39 cellular contexts compared by ENCODE assay signal in genomic region chr12:4873947-4874346, GRCh38. TPM values are rescaled to one million over a fixed set of nuclear protein-coding genes. Genes with fewer than 3 reads are reported as not detected.
"Had no signal": no experiment of that assay in that cellular context is flagged by ENCODE, and none has a peak within 500 bp of the region (broad histone marks: within the 10 kb centered on the region; RNA-seq: fewer than 3 reads in every experiment).

No MANE protein-coding gene starts in this region.

- FAIRE-seq: bronchial epithelial cell had no signal

- DNase-seq: activated effector memory CD4-positive, alpha-beta T cell treated with anti-CD3 and anti-CD28 coated beads, Interleukin-2, amount 50 U/mL, for 16 hours; activated effector memory CD4-positive, alpha-beta T cell treated with Interleukin-2 at 50 U/mL for 16 hours; activated gamma-delta T cell; activated gamma-delta T cell treated with Interleukin-2 at 50 U/mL for 16 hours; activated naive CD4-positive, alpha-beta T cell; activated naive CD4-positive, alpha-beta T cell treated with anti-CD3 and anti-CD28 coated beads for 36 hours; activated naive CD4-positive, alpha-beta T cell treated with anti-CD3 and anti-CD28 coated beads, Interleukin-2, amount 10 ng/mL, durations not matched to agents 7 days and 5 days; activated naive CD4-positive, alpha-beta T cell treated with anti-CD3 and anti-CD28 coated beads, Interleukin-2, amount 50 U/mL, for 16 hours; activated naive CD4-positive, alpha-beta T cell treated with Interleukin-2 at 50 U/mL for 16 hours; activated naive CD8-positive, alpha-beta T cell treated with anti-CD3 and anti-CD28 coated beads for 36 hours; activated naive CD8-positive, alpha-beta T cell treated with anti-CD3 and anti-CD28 coated beads, Interleukin-2, amount 10 ng/mL, durations not matched to agents 7 days and 5 days; activated naive CD8-positive, alpha-beta T cell treated with anti-CD3 and anti-CD28 coated beads, Interleukin-2, amount 50 U/mL, for 24 hours; activated T-cell treated with anti-CD3 and anti-CD28 coated beads, Interleukin-2, amount 50 U/mL, for 1 hour; activated T-cell treated with anti-CD3 and anti-CD28 coated beads, Interleukin-2, amount 50 U/mL, for 24 hours; activated T-cell treated with anti-CD3 and anti-CD28 coated beads, Interleukin-2, amount 50 U/mL, for 4 hours; activated T-cell treated with anti-CD3 and anti-CD28 coated beads, Interleukin-2, amount 50 U/mL, for 48 hours; activated T-cell treated with anti-CD3 and anti-CD28 coated beads, Interleukin-2, amount 50 U/mL, for 72 hours; adrenal gland; amniotic stem cell; amygdala; anterior cingulate cortex; aorta; body of pancreas; brain microvascular endothelial cell; caudate nucleus; central memory CD4-positive, alpha-beta T cell; cerebellar nuclear complex had no signal

- H3K36me3 Mint-ChIP-seq: activated naive CD4-positive, alpha-beta T cell treated with anti-CD3 and anti-CD28 coated beads, Interleukin-2, amount 10 ng/mL, durations not matched to agents 7 days and 5 days; activated naive CD4-positive, alpha-beta T cell treated with anti-CD3 and anti-CD28 coated beads, Interleukin-2, amount 50 U/mL, for 24 hours; activated naive CD8-positive, alpha-beta T cell; activated naive CD8-positive, alpha-beta T cell treated with anti-CD3 and anti-CD28 coated beads for 36 hours; activated naive CD8-positive, alpha-beta T cell treated with anti-CD3 and anti-CD28 coated beads, Interleukin-2, amount 10 ng/mL, durations not matched to agents 7 days and 5 days; brain had no signal

- H3K9me3 ChIP-seq: adrenal gland, ascending aorta, breast epithelium had no signal

- H3K27me3 ChIP-seq: ascending aorta, brain microvascular endothelial cell, breast epithelium had no signal

- H3K27ac ChIP-seq: adrenal gland, ascending aorta, body of pancreas, brain microvascular endothelial cell, breast epithelium, cardiac muscle cell had no signal

- H3K4me3 Mint-ChIP-seq: activated naive CD4-positive, alpha-beta T cell treated with anti-CD3 and anti-CD28 coated beads for 36 hours; activated naive CD4-positive, alpha-beta T cell treated with anti-CD3 and anti-CD28 coated beads, Interleukin-2, amount 10 ng/mL, durations not matched to agents 7 days and 5 days; activated naive CD4-positive, alpha-beta T cell treated with anti-CD3 and anti-CD28 coated beads, Interleukin-2, amount 50 U/mL, for 24 hours; activated naive CD8-positive, alpha-beta T cell; activated naive CD8-positive, alpha-beta T cell treated with anti-CD3 and anti-CD28 coated beads for 36 hours; activated naive CD8-positive, alpha-beta T cell treated with anti-CD3 and anti-CD28 coated beads, Interleukin-2, amount 10 ng/mL, durations not matched to agents 7 days and 5 days; activated naive CD8-positive, alpha-beta T cell treated with anti-CD3 and anti-CD28 coated beads, Interleukin-2, amount 50 U/mL, for 24 hours; activated T-cell treated with anti-CD3 and anti-CD28 coated beads, Interleukin-2, amount 50 U/mL, for 24 hours; activated T-cell treated with anti-CD3 and anti-CD28 coated beads, Interleukin-2, amount 50 U/mL, for 4 hours; activated T-cell treated with anti-CD3 and anti-CD28 coated beads, Interleukin-2, amount 50 U/mL, for 72 hours; activated T-helper 1 cell treated with anti-CD3 and anti-CD28 coated beads, Interleukin-12 subunit alpha, Interleukin-12 subunit beta, Interleukin-2, Interleukin-4 antibody, amounts not matched to agents 30 ng/mL and 10 ng/mL and 1 ng/mL, durations not matched to agents 14 hours and 24 hours and 36 hours; activated T-helper 17 cell treated with anti-CD3 and anti-CD28 coated beads, Interleukin-2, amount 50 U/mL, for 72 hours; brain; central memory CD8-positive, alpha-beta T cell had no signal

- H3K27ac Mint-ChIP-seq: activated naive CD4-positive, alpha-beta T cell treated with anti-CD3 and anti-CD28 coated beads for 36 hours; activated naive CD4-positive, alpha-beta T cell treated with anti-CD3 and anti-CD28 coated beads, Interleukin-2, amount 10 ng/mL, durations not matched to agents 7 days and 5 days; activated naive CD4-positive, alpha-beta T cell treated with anti-CD3 and anti-CD28 coated beads, Interleukin-2, amount 50 U/mL, for 24 hours; activated naive CD4-positive, alpha-beta T cell treated with anti-CD3 and anti-CD28 coated beads, Interleukin-2, amount 50 U/mL, for 72 hours; activated naive CD8-positive, alpha-beta T cell; activated naive CD8-positive, alpha-beta T cell treated with anti-CD3 and anti-CD28 coated beads for 36 hours; activated naive CD8-positive, alpha-beta T cell treated with anti-CD3 and anti-CD28 coated beads, Interleukin-2, amount 10 ng/mL, durations not matched to agents 7 days and 5 days; activated naive CD8-positive, alpha-beta T cell treated with anti-CD3 and anti-CD28 coated beads, Interleukin-2, amount 50 U/mL, for 24 hours; activated T-cell treated with anti-CD3 and anti-CD28 coated beads, Interleukin-2, amount 50 U/mL, for 24 hours; activated T-cell treated with anti-CD3 and anti-CD28 coated beads, Interleukin-2, amount 50 U/mL, for 72 hours; activated T-helper 1 cell treated with anti-CD3 and anti-CD28 coated beads, Interleukin-12 subunit alpha, Interleukin-12 subunit beta, Interleukin-2, Interleukin-4 antibody, amounts not matched to agents 30 ng/mL and 10 ng/mL and 1 ng/mL, durations not matched to agents 14 hours and 24 hours and 36 hours; activated T-helper 17 cell treated with anti-CD3 and anti-CD28 coated beads, Interleukin-2, amount 50 U/mL, for 72 hours; activated T-helper 2 cell treated with anti-CD3 and anti-CD28 coated beads, Interferon-gamma antibody, Interleukin-2, Interleukin-4, amounts not matched to agents 10 μg/mL and 5 μg/mL and 100 μg/mL, durations not matched to agents 14 hours and 24 hours and 36 hours; brain had no signal

- H3K4me3 ChIP-seq: adrenal gland, ascending aorta, body of pancreas, breast epithelium, cardiac muscle cell had no signal

- H3K4me1 ChIP-seq: adrenal gland, ascending aorta, body of pancreas, breast epithelium had no signal

- H3K9me3 Mint-ChIP-seq: activated naive CD4-positive, alpha-beta T cell treated with anti-CD3 and anti-CD28 coated beads, Interleukin-2, amount 50 U/mL, for 24 hours; activated T-cell treated with anti-CD3 and anti-CD28 coated beads, Interleukin-2, amount 50 U/mL, for 24 hours; activated T-cell treated with anti-CD3 and anti-CD28 coated beads, Interleukin-2, amount 50 U/mL, for 4 hours; activated T-helper 17 cell treated with anti-CD3 and anti-CD28 coated beads, Interleukin-2, amount 50 U/mL, for 72 hours; central memory CD8-positive, alpha-beta T cell had no signal

- ATAC-seq: activated naive CD4-positive, alpha-beta T cell treated with anti-CD3 and anti-CD28 coated beads, Interleukin-2, amount 50 U/mL, for 72 hours; activated naive CD8-positive, alpha-beta T cell treated with anti-CD3 and anti-CD28 coated beads, Interleukin-2, amount 50 U/mL, for 24 hours; activated T-cell treated with anti-CD3 and anti-CD28 coated beads, Interleukin-2, amount 50 U/mL, for 4 hours; activated T-cell treated with anti-CD3 and anti-CD28 coated beads, Interleukin-2, amount 50 U/mL, for 72 hours; activated T-helper 17 cell treated with anti-CD3 and anti-CD28 coated beads, Interleukin-2, amount 50 U/mL, for 72 hours; body of pancreas had no signal

- H3K36me3 ChIP-seq: adrenal gland, ascending aorta, brain microvascular endothelial cell, breast epithelium, cardiac muscle cell had no signal

- H3K4me1 Mint-ChIP-seq: activated naive CD4-positive, alpha-beta T cell treated with anti-CD3 and anti-CD28 coated beads, Interleukin-2, amount 10 ng/mL, durations not matched to agents 7 days and 5 days; activated naive CD4-positive, alpha-beta T cell treated with anti-CD3 and anti-CD28 coated beads, Interleukin-2, amount 50 U/mL, for 24 hours; activated naive CD8-positive, alpha-beta T cell treated with anti-CD3 and anti-CD28 coated beads for 36 hours; activated naive CD8-positive, alpha-beta T cell treated with anti-CD3 and anti-CD28 coated beads, Interleukin-2, amount 50 U/mL, for 24 hours; activated T-helper 17 cell treated with anti-CD3 and anti-CD28 coated beads, Interleukin-2, amount 50 U/mL, for 72 hours; brain; central memory CD8-positive, alpha-beta T cell had no signal

RNA-seq across cellular contexts. Expression of gene KCNA1, which starts 35.8 kb away (rescaled TPM):
- total RNA-seq: activated naive CD8-positive, alpha-beta T cell treated with anti-CD3 and anti-CD28 coated beads, Interleukin-2, amount 10 ng/mL, durations not matched to agents 7 days and 5 days; activated T-helper 1 cell treated with anti-CD3 and anti-CD28 coated beads, Interleukin-12 subunit alpha, Interleukin-12 subunit beta, Interleukin-2, Interleukin-4 antibody, amounts not matched to agents 30 ng/mL and 10 ng/mL and 1 ng/mL, durations not matched to agents 14 hours and 24 hours and 36 hours; activated T-helper 17 cell treated with anti-CD3 and anti-CD28 coated beads, Interleukin-2, amount 50 U/mL, for 72 hours; activated T-helper 2 cell treated with anti-CD3 and anti-CD28 coated beads, Interferon-gamma antibody, Interleukin-2, Interleukin-4, amounts not matched to agents 10 μg/mL and 5 μg/mL and 100 μg/mL, durations not matched to agents 14 hours and 24 hours and 36 hours; adrenal gland; ascending aorta; bronchial epithelial cell had no signal
- polyA plus RNA-seq: adrenal gland, aorta, cardiac muscle cell had no signal
